Comparison of ENCODE assay signal across 8 cellular contexts in the genomic region with DNA sequence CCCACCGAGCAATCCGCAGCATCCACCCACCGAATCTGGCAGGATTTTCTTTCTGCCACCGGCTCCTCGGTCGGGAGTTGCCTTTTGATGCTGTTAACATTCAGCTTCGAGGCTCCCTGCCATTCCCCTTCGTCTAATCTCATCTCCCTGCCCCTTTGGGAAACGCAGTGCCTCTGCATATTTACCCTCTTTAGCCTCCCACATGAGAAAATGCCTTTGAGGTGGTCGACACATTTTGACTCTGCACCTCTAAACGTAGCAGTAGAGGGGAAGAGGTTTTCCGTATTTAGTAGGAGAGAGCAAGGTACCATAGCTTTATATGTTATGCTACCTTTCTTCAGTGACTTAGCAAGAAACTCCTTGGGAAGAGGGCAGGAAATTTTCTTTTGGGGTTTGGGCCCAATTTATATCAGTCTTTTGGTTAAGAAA. TPM values are rescaled to one million over a fixed set of nuclear protein-coding genes. Genes with fewer than 3 reads are reported as not detected.
DNase-seq lines count a peak whose midpoint lies in the region; ATAC-seq and TF ChIP-seq lines count a peak whose summit lies in the region.

No MANE protein-coding gene starts in this region.

- H3K27me3 ChIP-seq in gastroesophageal sphincter (no peaks in the 10 kb centered on the region), skeletal muscle tissue (ENCODE audit: control insufficient read depth in 3 of 3, insufficient read depth in 3 of 3, low read length in 3 of 3) (no peaks in the 10 kb centered on the region)

- no peaks in the 10 kb centered on the region for H3K9me3 ChIP-seq in gastroesophageal sphincter
- H3K9me3 ChIP-seq in skeletal muscle tissue (ENCODE audit: control insufficient read depth in 3 of 3, low read length in 3 of 3): no peaks in the 10 kb centered on the region

- peaks cover 9% of the 10 kb centered on the region for H3K36me3 Mint-ChIP-seq in activated CD4-positive, alpha-beta memory T cell treated with anti-CD3 and anti-CD28 coated beads for 36 hours

- ATAC-seq in gastroesophageal sphincter: no peak

- no peak for TF ChIP-seq POLR2A in gastroesophageal sphincter (IDR thresholded peaks at IDR 0.05)

- CTCF ChIA-PET in activated CD4-positive, alpha-beta memory T cell treated with anti-CD3 and anti-CD28 coated beads for 36 hours (lab: Charles Lee): interaction anchor here (2.9 kb wide), 1 partner anchor 179 kb away, joined by 13 read pairs; no protein-coding TSS in a partner anchor

- no peak for TF ChIP-seq CTCF in gastroesophageal sphincter (IDR thresholded peaks at IDR 0.05)

- H3K9ac ChIP-seq in skeletal muscle tissue (ENCODE audit: low read depth in 1 of 3, low read length in 3 of 3): peak overlapping the region; percentile 82 to 95 (median 87)

- 0% methylated on average over 2 to 10 of the region's 12 CpGs for WGBS in gastroesophageal sphincter (ENCODE audit: low coverage in 1 of 2), 2 donors

- H3K4me1 Mint-ChIP-seq in activated CD4-positive, alpha-beta memory T cell treated with anti-CD3 and anti-CD28 coated beads for 36 hours (ENCODE audit: low read depth): peaks cover 41% of the 10 kb centered on the region

- peak overlapping the region; percentile 91 for H3K4me3 Mint-ChIP-seq in activated CD4-positive, alpha-beta memory T cell treated with anti-CD3 and anti-CD28 coated beads for 36 hours

- H3K27me3 Mint-ChIP-seq in activated CD4-positive, alpha-beta memory T cell treated with anti-CD3 and anti-CD28 coated beads for 36 hours: no peaks in the 10 kb centered on the region

- no peak for TF ChIP-seq EP300 in gastroesophageal sphincter (IDR thresholded peaks at IDR 0.05)

- H3K27ac ChIP-seq in gastroesophageal sphincter (peak overlapping the region; percentile 95 to 100 (median 98)), skeletal muscle tissue (ENCODE audit: low read depth, low read length) (peak overlapping the region; percentile 98)

- H3K9me3 Mint-ChIP-seq in activated CD4-positive, alpha-beta memory T cell treated with anti-CD3 and anti-CD28 coated beads for 36 hours: no peaks in the 10 kb centered on the region

- peak; percentile 4 for DNase-seq in activated T-cell treated with anti-CD3 and anti-CD28 coated beads for 24 hours (ENCODE audit: low read depth)
- no peak for DNase-seq in activated T-cell treated with anti-CD3 and anti-CD28 coated beads for 4 hours
- DNase-seq in activated CD4-positive, alpha-beta memory T cell treated with anti-CD3 and anti-CD28 coated beads for 36 hours: no peak
- DNase-seq in 8988T: no peak
- no peak for DNase-seq in DMS153 treated with DMSO at 0.1 percent for 48 hours (lab: John Stamatoyannopoulos, UW; ENCODE audit: unreplicated experiment)
- DNase-seq in GM19240 (ENCODE audit: insufficient read length, low spot score): no peak

- POLR2A ChIA-PET in activated CD4-positive, alpha-beta memory T cell treated with anti-CD3 and anti-CD28 coated beads for 36 hours (lab: Charles Lee): no interaction called here

- H3K4me3 ChIP-seq in gastroesophageal sphincter: peak overlapping the region; percentile 84 to 97
- peak overlapping the region; percentile 68 to 88 (median 75) for H3K4me3 ChIP-seq in skeletal muscle tissue (ENCODE audit: low read length in 3 of 3)

- peak overlapping the region; percentile 83 for H3K27ac Mint-ChIP-seq in activated CD4-positive, alpha-beta memory T cell treated with anti-CD3 and anti-CD28 coated beads for 36 hours

- H3K36me3 ChIP-seq in gastroesophageal sphincter: no peaks in the 10 kb centered on the region
- no peaks in the 10 kb centered on the region for H3K36me3 ChIP-seq in skeletal muscle tissue (ENCODE audit: control insufficient read depth in 3 of 3, insufficient read depth in 3 of 3, low read length in 3 of 3)

- intact Hi-C loops in activated CD4-positive, alpha-beta memory T cell treated with anti-CD3 and anti-CD28 coated beads for 36 hours (cut with micrococcal nuclease): loop anchor here (2.0 to 5.0 kb wide), 2 partner anchors 80 to 192 kb away; partner anchors contain the start of gene MNT

- H3K4me1 ChIP-seq in gastroesophageal sphincter (peaks cover 3 to 58% (median 20%) of the 10 kb centered on the region in 3 donors), skeletal muscle tissue (ENCODE audit: control insufficient read depth in 3 of 3, insufficient read depth in 3 of 3, low read length in 3 of 3) (peaks cover 20 to 28% (median 26%) of the 10 kb centered on the region in 3 donors)

RNA-seq across cellular contexts. Expression of gene PAFAH1B1, which starts 1.2 kb away (rescaled TPM):
- total RNA-seq in activated CD4-positive, alpha-beta memory T cell treated with anti-CD3 and anti-CD28 coated beads for 36 hours: 100 to 1,000 TPM; 170 to 173 TPM
- total RNA-seq in gastroesophageal sphincter (100 to 1,000 TPM in 3 of 4 donors, 10 to 100 TPM in 1; 91.4 to 135 (median 115) TPM), skeletal muscle tissue (96.6 TPM)
